10 cellular contexts compared by ENCODE assay signal in genomic region chr11:33692013-33692504, GRCh38. TPM values are rescaled to one million over a fixed set of nuclear protein-coding genes. Genes with fewer than 3 reads are reported as not detected.
DNase-seq lines count a peak whose midpoint lies in the region; ATAC-seq, FAIRE-seq and TF ChIP-seq lines count a peak whose summit lies in the region.
"Had no signal": no experiment of that assay in that cellular context is flagged by ENCODE, and none has a peak within 500 bp of the region (broad histone marks: within the 10 kb centered on the region; RNA-seq: fewer than 3 reads in every experiment).

No MANE protein-coding gene starts in this region.

- no peaks in the 10 kb centered on the region for H3K36me3 ChIP-seq in breast epithelium
- H3K36me3 ChIP-seq: BLaER1 had no signal

- TF ChIP-seq RAD21 in A549 (conservative IDR thresholded peaks at IDR 0.05 in 1 of 2, IDR thresholded peaks at IDR 0.05 in 1 of 2) = 0 out of 5 replicates have a peak, but pooled peaks of 1 of the 2 experiments have one; percentile 4

- WGBS in A549 (ENCODE audit: missing lambda C conversion rate) = 0% methylated on average over 9 of the region's 9 CpGs

- H3K27ac ChIP-seq in A549 (peak overlapping the region; percentile 94 to 96), breast epithelium (peak overlapping the region; percentile 96), layer of hippocampus (ENCODE audit: low read depth, low read length) (peak overlapping the region; percentile 73)
- H3K27ac ChIP-seq: BLaER1, VCaP had no signal

- intact Hi-C loops in breast epithelium (cut with DNase I; ENCODE audit: low total_unique reads) = no loop called here

- no peak for TF ChIP-seq POLR2A in A549 (IDR thresholded peaks at IDR 0.05; ENCODE audit: low read length)
- TF ChIP-seq POLR2A in breast epithelium (IDR thresholded peaks at IDR 0.05) = no peak

- POLR2A ChIA-PET in A549 (lab: Yijun Ruan, JAX) = interaction anchor here (0.5 to 4.6 kb wide), 7 partner anchors 10 to 663 kb away, joined by 4 to 74 read pairs (median 10); partner anchors contain the start of genes C11orf91, CD59 and CSTF3

- ATAC-seq in A549 = peak; percentile 61 to 62
- ATAC-seq in GM18861 (IDR thresholded peaks at IDR 0.05; ENCODE audit: unreplicated experiment) = no peak
- ATAC-seq in GM18519 (IDR thresholded peaks at IDR 0.05; ENCODE audit: low FRiP score, unreplicated experiment) = no peak

- DNase-seq in A549 (ENCODE audit: low read depth in 1 of 2, low spot score in 1 of 2) (peak; percentile 69 to 94), NCI-H1105 (lab: John Stamatoyannopoulos, UW) (peak; percentile 60), breast epithelium (ENCODE audit: low spot score in 2 of 2) (peak in 1 of 2 donors; percentile 87), stromal cell of bone marrow (ENCODE audit: low read depth) (peak; percentile 93), D341Med (ENCODE audit: low spot score) (no peak)

- H3K4me1 ChIP-seq in A549 (peaks cover 69% of the 10 kb centered on the region), breast epithelium (peaks cover 15 to 41% of the 10 kb centered on the region in 2 donors)
- H3K4me1 ChIP-seq: BLaER1 had no signal

- H3K9me3 ChIP-seq in A549 = peaks cover 5% of the 10 kb centered on the region; the same call in 1 of the 3 replicates
- no peaks in the 10 kb centered on the region for H3K9me3 ChIP-seq in breast epithelium
- H3K9me3 ChIP-seq: BLaER1 had no signal

- TF ChIP-seq CTCF in A549 (IDR thresholded peaks at IDR 0.05) (no peak), breast epithelium (IDR thresholded peaks at IDR 0.05) (no peak)

- TF ChIP-seq EP300 in A549 (IDR thresholded peaks at IDR 0.05) = peak; percentile 74 to 86; a peak in 3 of 5 replicates

- H3K27me3 ChIP-seq in breast epithelium (no peaks in the 10 kb centered on the region), layer of hippocampus (ENCODE audit: control insufficient read depth, insufficient read depth, low read length) (no peaks in the 10 kb centered on the region)
- H3K27me3 ChIP-seq: BLaER1 had no signal

- H3K4me2 ChIP-seq in A549 = peak overlapping the region; percentile 72
- H3K4me2 ChIP-seq: BLaER1 had no signal

- H3K4me3 ChIP-seq in A549 (no peak overlapping the region), breast epithelium (peak overlapping the region in 1 of 3 donors; percentile 43)
- H3K4me3 ChIP-seq: BLaER1 had no signal

- CTCF ChIA-PET in A549 (lab: Yijun Ruan, JAX) = interaction anchor here (0.7 to 12.6 kb wide), 9 partner anchors 9 to 527 kb away, joined by 3 to 216 read pairs (median 5); partner anchors contain the start of genes C11orf91 and CD59

- FAIRE-seq in A549 (lab: Jason Lieb, UNC) = peak; percentile 97

TF ChIP-seq in A549, 52 proteins besides CTCF, POLR2A, EP300 and RAD21 (continues in another document):
- TF ChIP-seq BCL3 (IDR thresholded peaks at IDR 0.05) (peak; percentile 60; the same call in 1 of the 3 replicates), NR3C1 (IDR thresholded peaks at IDR 0.05) (no peak), ZNF302 (CRISPR knock-in tag; IDR thresholded peaks at IDR 0.05) (no peak), KDM5A (IDR thresholded peaks at IDR 0.05) (no peak), REST (IDR thresholded peaks at IDR 0.05) (no peak), EHF (CRISPR knock-in tag; IDR thresholded peaks at IDR 0.05) (0 out of 2 replicates have a peak, but pooled peaks have one; percentile 67), FOXS1 (CRISPR knock-in tag; IDR thresholded peaks at IDR 0.05) (0 out of 2 replicates have a peak, but pooled peaks have one; percentile 29), HOXB5 (CRISPR knock-in tag; IDR thresholded peaks at IDR 0.05) (peak; percentile 23; the same call in 1 of the 2 replicates), HMGXB4 (CRISPR knock-in tag; IDR thresholded peaks at IDR 0.05; ENCODE audit: borderline replicate concordance) (no peak), ATOH8 (CRISPR knock-in tag; IDR thresholded peaks at IDR 0.05; ENCODE audit: low read depth) (0 out of 2 replicates have a peak, but pooled peaks have one; percentile 8), SREBF2 (IDR thresholded peaks at IDR 0.05) (no peak), RCOR1 (IDR thresholded peaks at IDR 0.05; ENCODE audit: low read depth, low read length) (no peak), MAX (IDR thresholded peaks at IDR 0.05) (peak; percentile 82), RFX5 (IDR thresholded peaks at IDR 0.05) (no peak), RARB (CRISPR knock-in tag; IDR thresholded peaks at IDR 0.05) (no peak), ZSCAN20 (CRISPR knock-in tag; IDR thresholded peaks at IDR 0.05) (no peak), HES2 (IDR thresholded peaks at IDR 0.05) (no peak), FOSL2 (IDR thresholded peaks at IDR 0.05) (peak; percentile 73), FOSL2 (CRISPR knock-in tag; IDR thresholded peaks at IDR 0.05) (peak; percentile 82)

RNA-seq across cellular contexts. Expression of gene C11orf91, which starts 8.6 kb away (rescaled TPM):
- 0.42 TPM in 1 of 2 replicates, not detected in the other for polyA plus RNA-seq in A549 (2011; rRNA removed)
- polyA plus RNA-seq in A549 (2012; cell fraction: cytosol; rRNA removed) = 0.05 TPM in 2 replicates
- 0.40 and 4.8 TPM in 2 replicates for polyA plus RNA-seq in A549 (2012; cell fraction: nucleus; rRNA removed)
- 0.15 to 0.34 TPM in 2 of 3 replicates, not detected in the other for polyA plus RNA-seq in A549 (2017; fragmentation: RNase III; extraction: RNeasy Plus Mini Kit Qiagen cat#74134 plus additional on column Dnase treatment)
- not detected in 2 replicates for polyA minus RNA-seq in A549 (2011; rRNA and poly(A)+ RNA removed)
- not detected for total RNA-seq in breast epithelium

RNA-seq across cellular contexts. Expression of gene CD59, which starts 44.2 kb away (rescaled TPM):
- polyA plus RNA-seq in A549 (2011; rRNA removed) (335 and 499 TPM in 2 replicates), A549 (2017; fragmentation: RNase III; extraction: RNeasy Plus Mini Kit Qiagen cat#74134 plus additional on column Dnase treatment) (358 to 439 TPM (median 375 TPM) in 3 replicates)
- polyA plus RNA-seq in A549 (2012; cell fraction: cytosol; rRNA removed) = 214 and 235 TPM in 2 replicates
- polyA plus RNA-seq in A549 (2012; cell fraction: nucleus; rRNA removed) = 88.8 and 160 TPM in 2 replicates
- 189 and 242 TPM in 2 replicates for polyA minus RNA-seq in A549 (2011; rRNA and poly(A)+ RNA removed)
- total RNA-seq in breast epithelium = 100 to 1,000 TPM; 296 to 563 (median 375) TPM

Comparison
In these comparisons a context has a peak if more than half of its experiments do, and no peak if none do; other contexts are left out.
1. ATAC-seq: peak in A549 (2 of 2); none in GM18861 (single experiment) and GM18519 (single experiment).
2. Peak in every context shown above with its lines, with median percentiles within 50 percentile points of each other: H3K27ac ChIP-seq.